17 cellular contexts compared by ENCODE assay signal in the genomic region with DNA sequence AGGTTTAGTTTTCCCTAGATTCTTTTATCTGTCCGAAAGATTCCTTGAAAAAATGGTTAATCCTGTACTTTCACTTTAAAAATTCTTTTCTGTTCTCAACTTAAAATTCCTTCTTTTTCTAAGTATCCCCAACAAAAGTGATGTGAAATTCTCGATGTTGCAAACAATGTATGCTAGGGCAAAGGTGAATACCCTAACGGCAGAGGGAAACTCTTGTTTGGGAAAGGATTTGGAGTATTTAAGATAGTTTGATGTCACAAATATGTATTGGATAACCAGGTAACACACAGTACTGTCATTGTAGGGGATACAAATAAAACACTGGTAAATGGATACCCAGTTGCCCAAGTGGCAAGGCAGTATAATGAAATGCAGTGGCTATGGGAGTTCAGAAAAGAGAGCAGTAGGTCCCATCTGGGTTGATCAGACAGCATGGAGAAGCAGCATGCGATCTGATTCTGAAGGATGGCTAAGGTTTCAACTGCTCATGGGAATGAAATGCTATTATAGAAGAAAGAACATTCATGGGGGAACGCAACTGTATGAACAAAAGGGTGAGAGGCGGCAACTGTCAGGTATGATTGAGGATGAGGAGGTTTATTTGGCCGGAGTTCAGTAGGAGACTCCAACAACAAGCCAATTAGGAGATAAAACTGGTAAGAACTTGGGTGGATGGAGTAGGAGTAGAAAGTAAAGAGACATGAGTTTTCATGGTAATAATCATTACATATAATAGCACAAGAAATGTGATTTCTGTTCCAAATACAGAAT. TPM values are rescaled to one million over a fixed set of nuclear protein-coding genes. Genes with fewer than 3 reads are reported as not detected.
DNase-seq lines count a peak whose midpoint lies in the region; ATAC-seq and TF ChIP-seq lines count a peak whose summit lies in the region.
"Had no signal": no experiment of that assay in that cellular context is flagged by ENCODE, and none has a peak within 500 bp of the region (broad histone marks: within the 10 kb centered on the region; RNA-seq: fewer than 3 reads in every experiment).

No MANE protein-coding gene starts in this region.

- POLR2A ChIA-PET in A673 (lab: Charles Lee; ENCODE audit: low non-redundant PET): no interaction called here
- POLR2A ChIA-PET in naive thymus-derived CD8-positive, alpha-beta T cell (lab: Charles Lee): no interaction called here

- ATAC-seq in CD4-positive, CD25-positive, alpha-beta regulatory T cell (ENCODE audit: low read depth in 2 of 2): no peak
- no peak for ATAC-seq in naive thymus-derived CD8-positive, alpha-beta T cell
- ATAC-seq in HG02763 (IDR thresholded peaks at IDR 0.05; ENCODE audit: unreplicated experiment): no peak
- ATAC-seq: right cardiac atrium had no signal

- peaks cover 4% of the 10 kb centered on the region for H3K9me3 ChIP-seq in A673 (ENCODE audit: low read depth, low read length, poor library complexity, severe bottlenecking)
- H3K9me3 ChIP-seq in CD4-positive, CD25-positive, alpha-beta regulatory T cell (ENCODE audit: control insufficient read depth in 2 of 2, low read length in 2 of 2): no peaks in the 10 kb centered on the region
- H3K9me3 ChIP-seq in SK-N-MC (ENCODE audit: low read depth, low read length): no peaks in the 10 kb centered on the region
- H3K9me3 ChIP-seq in breast epithelium: no peaks in the 10 kb centered on the region
- H3K9me3 ChIP-seq: left ventricle myocardium inferior, mucosa of descending colon, thoracic aorta had no signal

- DNase-seq in A673 (ENCODE audit: low spot score) (no peak), SK-N-MC (ENCODE audit: low read depth, low spot score) (no peak), breast epithelium (ENCODE audit: low spot score in 2 of 2) (no peak), GM10266 (ENCODE audit: extremely low spot score) (no peak)
- no peak for DNase-seq in CD4-positive, CD25-positive, alpha-beta regulatory T cell
- DNase-seq in naive thymus-derived CD8-positive, alpha-beta T cell: no peak
- DNase-seq: activated naive CD4-positive, alpha-beta T cell treated with anti-CD3 and anti-CD28 coated beads, Interleukin-2, amount 10 ng/mL, durations not matched to agents 7 days and 5 days; endodermal cell; left ventricle myocardium inferior; mucosa of descending colon; NCI-H187; NCI-H524 treated with DMSO at 0.1 percent for 48 hours; occipital lobe; right cardiac atrium; Right ventricle myocardium superior had no signal

- peaks cover 11% of the 10 kb centered on the region for H3K27me3 Mint-ChIP-seq in CD4-positive, CD25-positive, alpha-beta regulatory T cell
- peaks cover 0 to 1% (median 0%) of the 10 kb centered on the region in 5 donors for H3K27me3 Mint-ChIP-seq in naive thymus-derived CD8-positive, alpha-beta T cell

- no TSS peak for BruUV-seq in A673 (replicated peaks; lab: Mats Ljungman, UMichigan)

- H3K4me3 ChIP-seq in A673 (ENCODE audit: low read depth, low read length, poor library complexity, severe bottlenecking) (peak overlapping the region; percentile 76), SK-N-MC (no peak overlapping the region), breast epithelium (no peak overlapping the region)
- peak overlapping the region; percentile 26 for H3K4me3 ChIP-seq in CD4-positive, CD25-positive, alpha-beta regulatory T cell (ENCODE audit: low read depth, low read length)
- H3K4me3 ChIP-seq: left ventricle myocardium inferior, mucosa of descending colon, thoracic aorta had no signal

- no peaks in the 10 kb centered on the region for H3K36me3 Mint-ChIP-seq in CD4-positive, CD25-positive, alpha-beta regulatory T cell
- H3K36me3 Mint-ChIP-seq in naive thymus-derived CD8-positive, alpha-beta T cell: peaks cover 0 to 4% (median 0%) of the 10 kb centered on the region in 3 donors

- CTCF ChIA-PET in A673 (lab: Charles Lee): no interaction called here

- no peaks in the 10 kb centered on the region for H3K27me3 ChIP-seq in A673 (replicated peaks; ENCODE audit: insufficient read depth, low read depth, low read length, poor library complexity)
- no peaks in the 10 kb centered on the region for H3K27me3 ChIP-seq in CD4-positive, CD25-positive, alpha-beta regulatory T cell (ENCODE audit: control insufficient read depth, insufficient read depth, low read length)
- H3K27me3 ChIP-seq in breast epithelium: no peaks in the 10 kb centered on the region

- H3K4me1 ChIP-seq in A673 (ENCODE audit: insufficient read depth, low read length, poor library complexity, severe bottlenecking) (peaks cover 42% of the 10 kb centered on the region), breast epithelium (peaks cover 0 to 6% of the 10 kb centered on the region in 2 donors)
- H3K4me1 ChIP-seq in CD4-positive, CD25-positive, alpha-beta regulatory T cell (ENCODE audit: control insufficient read depth, insufficient read depth, low read length, poor library complexity, severe bottlenecking): peaks cover 74% of the 10 kb centered on the region

- TF ChIP-seq CTCF in A673 (conservative IDR thresholded peaks at IDR 0.05; ENCODE audit: low read depth, low read length) (no peak), breast epithelium (IDR thresholded peaks at IDR 0.05) (no peak), GM10266 (IDR thresholded peaks at IDR 0.05; ENCODE audit: control insufficient read depth, insufficient read depth, low read depth, missing control alignments) (no peak)

- H3K9me3 Mint-ChIP-seq in CD4-positive, CD25-positive, alpha-beta regulatory T cell: peaks cover 0 to 1% (median 0%) of the 10 kb centered on the region in 7 donors
- no peaks in the 10 kb centered on the region for H3K9me3 Mint-ChIP-seq in naive thymus-derived CD8-positive, alpha-beta T cell
- H3K9me3 Mint-ChIP-seq: activated naive CD4-positive, alpha-beta T cell treated with anti-CD3 and anti-CD28 coated beads, Interleukin-2, amount 10 ng/mL, durations not matched to agents 7 days and 5 days had no signal

- peaks cover 27 to 71% (median 61%) of the 10 kb centered on the region in 4 donors for H3K4me1 Mint-ChIP-seq in CD4-positive, CD25-positive, alpha-beta regulatory T cell
- peaks cover 34 to 78% (median 68%) of the 10 kb centered on the region in 4 donors for H3K4me1 Mint-ChIP-seq in naive thymus-derived CD8-positive, alpha-beta T cell

- H3K27ac ChIP-seq in A673 (ENCODE audit: low read depth, low read length, poor library complexity, severe bottlenecking): peak overlapping the region; percentile 100
- no peak overlapping the region for H3K27ac ChIP-seq in CD4-positive, CD25-positive, alpha-beta regulatory T cell (ENCODE audit: insufficient read depth, low read length, poor library complexity, severe bottlenecking)
- peak overlapping the region; percentile 31; the same call in 1 of the 2 replicates for H3K27ac ChIP-seq in SK-N-MC
- no peak overlapping the region for H3K27ac ChIP-seq in breast epithelium
- H3K27ac ChIP-seq: left ventricle myocardium inferior, thoracic aorta had no signal

- H3K36me3 ChIP-seq in A673 (ENCODE audit: insufficient read depth, low read length, poor library complexity, severe bottlenecking): peaks cover 27% of the 10 kb centered on the region
- H3K36me3 ChIP-seq in CD4-positive, CD25-positive, alpha-beta regulatory T cell (ENCODE audit: control insufficient read depth, insufficient read depth, low read length): no peaks in the 10 kb centered on the region
- H3K36me3 ChIP-seq in SK-N-MC (ENCODE audit: insufficient read depth, low read length): peaks cover 8% of the 10 kb centered on the region; the same call in 1 of the 2 replicates
- no peaks in the 10 kb centered on the region for H3K36me3 ChIP-seq in breast epithelium
- H3K36me3 ChIP-seq: left ventricle myocardium inferior, thoracic aorta had no signal

- H3K9ac ChIP-seq in SK-N-MC (ENCODE audit: insufficient read length): no peak overlapping the region

- intact Hi-C loops in A673 (cut with micrococcal nuclease; ENCODE audit: unreplicated experiment) (loop anchor here (5.0 to 10.0 kb wide), 2 partner anchors 155 to 293 kb away; a partner anchor contains a TSS), breast epithelium (cut with DNase I; ENCODE audit: low total_unique reads) (loop anchor here (5.0 kb wide), 1 partner anchor 102 kb away; no protein-coding TSS in a partner anchor)

- H3K4me3 Mint-ChIP-seq in CD4-positive, CD25-positive, alpha-beta regulatory T cell: peak overlapping the region in 2 of 4 donors; percentile 16 to 99
- no peak overlapping the region for H3K4me3 Mint-ChIP-seq in naive thymus-derived CD8-positive, alpha-beta T cell
- H3K4me3 Mint-ChIP-seq: activated naive CD4-positive, alpha-beta T cell treated with anti-CD3 and anti-CD28 coated beads, Interleukin-2, amount 10 ng/mL, durations not matched to agents 7 days and 5 days; endodermal cell had no signal

- peak overlapping the region in 2 of 3 donors; percentile 39 to 79 for H3K27ac Mint-ChIP-seq in CD4-positive, CD25-positive, alpha-beta regulatory T cell
- peak overlapping the region in 7 of 10 donors; percentile 2 to 99 (median 19) for H3K27ac Mint-ChIP-seq in naive thymus-derived CD8-positive, alpha-beta T cell
- H3K27ac Mint-ChIP-seq: endodermal cell had no signal

- no peak for TF ChIP-seq POLR2A in breast epithelium (IDR thresholded peaks at IDR 0.05)

RNA-seq across cellular contexts. Expression of a gene that starts 3.2 kb away (rescaled TPM):
- total RNA-seq in A673 (2021): 75.7 and 75.8 TPM in 2 replicates
- 218 TPM for total RNA-seq in CD4-positive, CD25-positive, alpha-beta regulatory T cell
- polyA plus RNA-seq in CD4-positive, CD25-positive, alpha-beta regulatory T cell: 10 to 100 TPM; 46.6 to 64.4 (median 56.8) TPM
- total RNA-seq in naive thymus-derived CD8-positive, alpha-beta T cell: 100 to 1,000 TPM; 128 to 131 TPM
- polyA plus RNA-seq in naive thymus-derived CD8-positive, alpha-beta T cell: 10 to 100 TPM; 36.9 to 48.5 (median 46.2) TPM
- total RNA-seq in breast epithelium: 10 to 100 TPM; 49.4 to 78.7 (median 60.0) TPM

Comparison
In these comparisons a context has a peak if more than half of its experiments do, and no peak if none do; other contexts are left out.
1. H3K27ac ChIP-seq: peak in A673 (single experiment) and SK-N-MC (single experiment); none in CD4-positive, CD25-positive, alpha-beta regulatory T cell (single experiment) and breast epithelium (0 of 2).
2. H3K4me3 ChIP-seq: peak in A673 (single experiment) and CD4-positive, CD25-positive, alpha-beta regulatory T cell (single experiment); none in SK-N-MC (single experiment) and breast epithelium (0 of 3).